ENCODE assay signal across 8 cellular contexts in the genomic region with DNA sequence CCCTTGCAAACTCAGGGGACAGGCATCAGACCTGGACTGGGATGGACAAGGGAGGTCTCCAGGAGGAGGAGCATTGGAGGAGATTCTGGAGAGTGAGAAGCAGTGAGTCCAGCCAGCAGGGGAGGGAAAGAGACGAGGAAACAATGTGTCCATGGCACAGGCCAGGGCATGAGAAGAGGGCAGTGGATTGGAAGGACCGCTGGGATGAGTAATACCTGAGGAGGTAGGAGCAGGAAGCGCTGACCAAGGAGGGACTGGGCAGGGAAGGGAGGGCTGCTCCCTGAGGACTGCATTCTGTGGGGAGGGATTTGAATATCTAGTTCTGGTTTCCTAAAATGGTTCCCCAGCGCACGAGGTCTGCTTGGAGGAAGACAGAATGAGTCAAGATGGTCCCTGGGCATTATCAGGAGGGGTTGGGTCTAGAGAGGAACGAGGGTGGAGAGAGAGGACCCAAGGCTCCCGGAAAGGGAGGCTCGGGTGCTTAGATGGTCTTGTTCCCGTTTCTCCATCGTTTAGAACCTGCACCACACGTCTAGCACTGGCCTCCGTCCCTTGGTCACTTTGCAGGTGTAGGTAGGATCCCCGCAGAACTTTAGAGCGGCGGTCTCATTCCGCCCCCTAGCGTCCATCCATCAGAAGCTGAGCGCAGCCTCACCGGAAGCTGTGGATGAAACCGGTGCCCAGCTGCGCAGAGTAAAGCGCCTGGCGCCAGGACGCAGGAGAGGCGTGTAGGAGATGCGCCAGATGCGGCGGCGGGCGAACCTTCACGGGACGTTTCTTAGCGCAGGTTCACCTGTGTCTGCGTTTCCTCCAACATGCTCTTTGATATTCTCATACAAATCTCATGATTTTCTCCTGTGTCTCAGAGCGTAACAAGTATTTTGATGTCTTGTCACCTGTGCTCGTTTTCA.
A peak's percentile ranks its signal among the peaks of the same experiment; 100 is the strongest.
DNase-seq lines count a peak whose midpoint lies in the region; ATAC-seq and TF ChIP-seq lines count a peak whose summit lies in the region.

No MANE protein-coding gene starts in this region.

- TF ChIP-seq CTCF in AG09309 (IDR thresholded peaks at IDR 0.05; ENCODE audit: control insufficient read depth, insufficient read depth, low read depth, low read length, missing control alignments) = peak; percentile 26
- TF ChIP-seq CTCF in colonic mucosa (IDR thresholded peaks at IDR 0.05) = peak; percentile 51
- TF ChIP-seq CTCF in lung (IDR thresholded peaks at IDR 0.05; ENCODE audit: control extremely low read depth, extremely low read depth) = peak; percentile 26

- ATAC-seq in GM21825 (IDR thresholded peaks at IDR 0.05; ENCODE audit: unreplicated experiment) = peak; percentile 63
- no peak for ATAC-seq in lung (ENCODE audit: insufficient read depth, low FRiP score)
- ATAC-seq in HG02588 (IDR thresholded peaks at IDR 0.05; ENCODE audit: unreplicated experiment) = no peak
- no peak for ATAC-seq in HG03097 (IDR thresholded peaks at IDR 0.05; ENCODE audit: low FRiP score, unreplicated experiment)

- H3K4me1 ChIP-seq in colonic mucosa = no peaks in the 10 kb centered on the region
- no peaks in the 10 kb centered on the region for H3K4me1 ChIP-seq in lung (ENCODE audit: control insufficient read depth in 2 of 2, insufficient read depth in 2 of 2, low read length in 2 of 2)

- H3K9ac ChIP-seq in colonic mucosa (ENCODE audit: low read depth in 2 of 2, low read length in 2 of 2) = no peak overlapping the region

- H3K4me3 ChIP-seq in AG09309 (ENCODE audit: control insufficient read depth, low read depth, low read length) (no peak overlapping the region), colonic mucosa (no peak overlapping the region), lung (no peak overlapping the region)

- DNase-seq in AG09309 (ENCODE audit: low read depth) (no peak), NCI-H774 (lab: John Stamatoyannopoulos, UW) (peak; percentile 64), colonic mucosa (peak; percentile 58), lung (ENCODE audit: low spot score) (peak; percentile 52), ureter (ENCODE audit: low spot score) (peak; percentile 54)

- intact Hi-C loops in colonic mucosa (cut with DNase I) = no loop called here

- 24 to 33% methylated on average over 36 of the region's 36 CpGs for WGBS in lung, 2 donors

- H3K27me3 ChIP-seq in colonic mucosa = no peaks in the 10 kb centered on the region
- no peaks in the 10 kb centered on the region for H3K27me3 ChIP-seq in lung (ENCODE audit: control insufficient read depth, insufficient read depth)

- H3K9me3 ChIP-seq in colonic mucosa (no peaks in the 10 kb centered on the region), lung (ENCODE audit: control insufficient read depth in 2 of 2, insufficient read depth in 1 of 2, low read length in 1 of 2) (peaks cover 0 to 2% of the 10 kb centered on the region in 2 donors)

- H3K27ac ChIP-seq in colonic mucosa (no peak overlapping the region), lung (ENCODE audit: low read depth in 1 of 2, low read length in 1 of 2) (no peak overlapping the region)

- H3K36me3 ChIP-seq in colonic mucosa (no peaks in the 10 kb centered on the region), lung (ENCODE audit: control insufficient read depth in 2 of 2, insufficient read depth in 2 of 2, low read length in 2 of 2) (no peaks in the 10 kb centered on the region)
